In genomic region chr19:49580264-49581006, GRCh38 we compare ENCODE assay signal across 1 cellular context.
TF ChIP-seq lines count a peak whose summit lies in the region.

Gene NOSIP, minus strand, starts transcription at chr19:49580556. Its CDS starts 19,865 bp downstream, at chr19:49560691.

TF ChIP-seq in K562, 482 proteins besides CTCF, POLR2A, EP300 and RAD21 (continued from another document and continues in another):
- TF ChIP-seq ZBTB11 (CRISPR knock-in tag; IDR thresholded peaks at IDR 0.05) (peak; percentile 97 to 100 (median 99)), XRCC5 (IDR thresholded peaks at IDR 0.05; ENCODE audit: low read depth, low read length) (peak; percentile 98), DDX20 (tag; IDR thresholded peaks at IDR 0.05; ENCODE audit: low read depth) (0 out of 2 replicates have a peak, but pooled peaks have one; percentile 25), TCF3 (CRISPR knock-in tag; IDR thresholded peaks at IDR 0.05) (no peak), ZKSCAN8 (CRISPR knock-in tag; IDR thresholded peaks at IDR 0.05) (no peak), SMARCA5 (IDR thresholded peaks at IDR 0.05) (0 out of 2 replicates have a peak, but pooled peaks have one; percentile 28), GABPB1 (CRISPR knock-in tag; IDR thresholded peaks at IDR 0.05) (peak; percentile 100), KHSRP (IDR thresholded peaks at IDR 0.05) (no peak), STAT5B (CRISPR knock-in tag; IDR thresholded peaks at IDR 0.05) (no peak), PURB (CRISPR knock-in tag; IDR thresholded peaks at IDR 0.05; ENCODE audit: low read depth) (no peak), ZBTB1 (CRISPR knock-in tag; IDR thresholded peaks at IDR 0.05; ENCODE audit: borderline replicate concordance, low read depth) (0 out of 2 replicates have a peak, but pooled peaks have one; percentile 29), ZC3H8 (IDR thresholded peaks at IDR 0.05) (no peak), TRIM28 (IDR thresholded peaks at IDR 0.05) (peak; percentile 21; the same call in 1 of the 2 replicates), NCOA2 (IDR thresholded peaks at IDR 0.05; ENCODE audit: partially characterized antibody in 2 of 2) (no peak), POLR2G (IDR thresholded peaks at IDR 0.05; ENCODE audit: low read depth, low read length) (peak; percentile 92), ZFX (CRISPR knock-in tag; IDR thresholded peaks at IDR 0.05) (peak; percentile 65), TAF9B (IDR thresholded peaks at IDR 0.05; ENCODE audit: partially characterized antibody) (peak; percentile 87), NEUROD1 (IDR thresholded peaks at IDR 0.05; ENCODE audit: borderline replicate concordance, low read depth, low read length, partially characterized antibody) (no peak), CBX8 (IDR thresholded peaks at IDR 0.05; ENCODE audit: borderline replicate concordance, extremely low read depth, low read depth, low read length, poor library complexity, severe bottlenecking) (no peak), RBBP5 (IDR thresholded peaks at IDR 0.05; ENCODE audit: borderline replicate concordance, insufficient read depth, low read length, poor library complexity, severe bottlenecking) (peak; percentile 81), TBL1XR1 (IDR thresholded peaks at IDR 0.05; ENCODE audit: low read length in 2 of 2) (peak; percentile 70 to 82; a peak in 3 of 4 replicates), NR2C2 (CRISPR knock-in tag; IDR thresholded peaks at IDR 0.05) (peak; percentile 72; the same call in 1 of the 2 replicates), NR2C2 (tag; IDR thresholded peaks at IDR 0.05) (peak; percentile 95), L3MBTL2 (IDR thresholded peaks at IDR 0.05) (peak; percentile 70; the same call in 1 of the 2 replicates), ZNF146 (CRISPR knock-in tag; IDR thresholded peaks at IDR 0.05; ENCODE audit: unreplicated experiment) (no peak), FOSL1 (tag; conservative IDR thresholded peaks at IDR 0.05) (0 out of 2 replicates have a peak, but pooled peaks have one; percentile 32), FOXP4 (CRISPR knock-in tag; IDR thresholded peaks at IDR 0.05; ENCODE audit: borderline replicate concordance) (no peak), CHD2 (IDR thresholded peaks at IDR 0.05; ENCODE audit: low read depth, low read length) (no peak), NUFIP1 (IDR thresholded peaks at IDR 0.05; ENCODE audit: partially characterized antibody) (no peak), BCOR (IDR thresholded peaks at IDR 0.05) (peak; percentile 84)
- TF ChIP-seq, protein P1, sequence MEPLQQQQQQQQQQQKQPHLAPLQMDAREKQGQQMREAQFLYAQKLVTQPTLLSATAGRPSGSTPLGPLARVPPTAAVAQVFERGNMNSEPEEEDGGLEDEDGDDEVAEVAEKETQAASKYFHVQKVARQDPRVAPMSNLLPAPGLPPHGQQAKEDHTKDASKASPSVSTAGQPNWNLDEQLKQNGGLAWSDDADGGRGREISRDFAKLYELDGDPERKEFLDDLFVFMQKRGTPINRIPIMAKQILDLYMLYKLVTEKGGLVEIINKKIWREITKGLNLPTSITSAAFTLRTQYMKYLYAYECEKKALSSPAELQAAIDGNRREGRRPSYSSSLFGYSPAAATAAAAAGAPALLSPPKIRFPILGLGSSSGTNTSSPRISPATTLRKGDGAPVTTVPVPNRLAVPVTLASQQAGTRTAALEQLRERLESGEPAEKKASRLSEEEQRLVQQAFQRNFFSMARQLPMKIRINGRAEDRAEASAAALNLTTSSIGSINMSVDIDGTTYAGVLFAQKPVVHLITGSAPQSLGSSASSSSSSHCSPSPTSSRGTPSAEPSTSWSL (CRISPR knock-in tag; IDR thresholded peaks at IDR 0.05; ENCODE audit: borderline replicate concordance) = no peak
- TF ChIP-seq, protein P2, sequence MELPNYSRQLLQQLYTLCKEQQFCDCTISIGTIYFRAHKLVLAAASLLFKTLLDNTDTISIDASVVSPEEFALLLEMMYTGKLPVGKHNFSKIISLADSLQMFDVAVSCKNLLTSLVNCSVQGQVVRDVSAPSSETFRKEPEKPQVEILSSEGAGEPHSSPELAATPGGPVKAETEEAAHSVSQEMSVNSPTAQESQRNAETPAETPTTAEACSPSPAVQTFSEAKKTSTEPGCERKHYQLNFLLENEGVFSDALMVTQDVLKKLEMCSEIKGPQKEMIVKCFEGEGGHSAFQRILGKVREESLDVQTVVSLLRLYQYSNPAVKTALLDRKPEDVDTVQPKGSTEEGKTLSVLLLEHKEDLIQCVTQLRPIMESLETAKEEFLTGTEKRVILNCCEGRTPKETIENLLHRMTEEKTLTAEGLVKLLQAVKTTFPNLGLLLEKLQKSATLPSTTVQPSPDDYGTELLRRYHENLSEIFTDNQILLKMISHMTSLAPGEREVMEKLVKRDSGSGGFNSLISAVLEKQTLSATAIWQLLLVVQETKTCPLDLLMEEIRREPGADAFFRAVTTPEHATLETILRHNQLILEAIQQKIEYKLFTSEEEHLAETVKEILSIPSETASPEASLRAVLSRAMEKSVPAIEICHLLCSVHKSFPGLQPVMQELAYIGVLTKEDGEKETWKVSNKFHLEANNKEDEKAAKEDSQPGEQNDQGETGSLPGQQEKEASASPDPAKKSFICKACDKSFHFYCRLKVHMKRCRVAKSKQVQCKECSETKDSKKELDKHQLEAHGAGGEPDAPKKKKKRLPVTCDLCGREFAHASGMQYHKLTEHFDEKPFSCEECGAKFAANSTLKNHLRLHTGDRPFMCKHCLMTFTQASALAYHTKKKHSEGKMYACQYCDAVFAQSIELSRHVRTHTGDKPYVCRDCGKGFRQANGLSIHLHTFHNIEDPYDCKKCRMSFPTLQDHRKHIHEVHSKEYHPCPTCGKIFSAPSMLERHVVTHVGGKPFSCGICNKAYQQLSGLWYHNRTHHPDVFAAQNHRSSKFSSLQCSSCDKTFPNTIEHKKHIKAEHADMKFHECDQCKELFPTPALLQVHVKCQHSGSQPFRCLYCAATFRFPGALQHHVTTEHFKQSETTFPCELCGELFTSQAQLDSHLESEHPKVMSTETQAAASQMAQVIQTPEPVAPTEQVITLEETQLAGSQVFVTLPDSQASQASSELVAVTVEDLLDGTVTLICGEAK (IDR thresholded peaks at IDR 0.05) = peak; percentile 100
- TF ChIP-seq, protein P2 (CRISPR knock-in tag; IDR thresholded peaks at IDR 0.05) = no peak
- TF ChIP-seq, protein P3, sequence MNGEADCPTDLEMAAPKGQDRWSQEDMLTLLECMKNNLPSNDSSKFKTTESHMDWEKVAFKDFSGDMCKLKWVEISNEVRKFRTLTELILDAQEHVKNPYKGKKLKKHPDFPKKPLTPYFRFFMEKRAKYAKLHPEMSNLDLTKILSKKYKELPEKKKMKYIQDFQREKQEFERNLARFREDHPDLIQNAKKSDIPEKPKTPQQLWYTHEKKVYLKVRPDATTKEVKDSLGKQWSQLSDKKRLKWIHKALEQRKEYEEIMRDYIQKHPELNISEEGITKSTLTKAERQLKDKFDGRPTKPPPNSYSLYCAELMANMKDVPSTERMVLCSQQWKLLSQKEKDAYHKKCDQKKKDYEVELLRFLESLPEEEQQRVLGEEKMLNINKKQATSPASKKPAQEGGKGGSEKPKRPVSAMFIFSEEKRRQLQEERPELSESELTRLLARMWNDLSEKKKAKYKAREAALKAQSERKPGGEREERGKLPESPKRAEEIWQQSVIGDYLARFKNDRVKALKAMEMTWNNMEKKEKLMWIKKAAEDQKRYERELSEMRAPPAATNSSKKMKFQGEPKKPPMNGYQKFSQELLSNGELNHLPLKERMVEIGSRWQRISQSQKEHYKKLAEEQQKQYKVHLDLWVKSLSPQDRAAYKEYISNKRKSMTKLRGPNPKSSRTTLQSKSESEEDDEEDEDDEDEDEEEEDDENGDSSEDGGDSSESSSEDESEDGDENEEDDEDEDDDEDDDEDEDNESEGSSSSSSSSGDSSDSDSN (IDR thresholded peaks at IDR 0.05; ENCODE audit: borderline replicate concordance in 1 of 2, low read depth in 2 of 2, low read length in 2 of 2) = peak in 1 of 2 experiments; percentile 92; a peak in 2 of 4 replicates
